1 cellular context compared by ENCODE assay signal in the genomic region with DNA sequence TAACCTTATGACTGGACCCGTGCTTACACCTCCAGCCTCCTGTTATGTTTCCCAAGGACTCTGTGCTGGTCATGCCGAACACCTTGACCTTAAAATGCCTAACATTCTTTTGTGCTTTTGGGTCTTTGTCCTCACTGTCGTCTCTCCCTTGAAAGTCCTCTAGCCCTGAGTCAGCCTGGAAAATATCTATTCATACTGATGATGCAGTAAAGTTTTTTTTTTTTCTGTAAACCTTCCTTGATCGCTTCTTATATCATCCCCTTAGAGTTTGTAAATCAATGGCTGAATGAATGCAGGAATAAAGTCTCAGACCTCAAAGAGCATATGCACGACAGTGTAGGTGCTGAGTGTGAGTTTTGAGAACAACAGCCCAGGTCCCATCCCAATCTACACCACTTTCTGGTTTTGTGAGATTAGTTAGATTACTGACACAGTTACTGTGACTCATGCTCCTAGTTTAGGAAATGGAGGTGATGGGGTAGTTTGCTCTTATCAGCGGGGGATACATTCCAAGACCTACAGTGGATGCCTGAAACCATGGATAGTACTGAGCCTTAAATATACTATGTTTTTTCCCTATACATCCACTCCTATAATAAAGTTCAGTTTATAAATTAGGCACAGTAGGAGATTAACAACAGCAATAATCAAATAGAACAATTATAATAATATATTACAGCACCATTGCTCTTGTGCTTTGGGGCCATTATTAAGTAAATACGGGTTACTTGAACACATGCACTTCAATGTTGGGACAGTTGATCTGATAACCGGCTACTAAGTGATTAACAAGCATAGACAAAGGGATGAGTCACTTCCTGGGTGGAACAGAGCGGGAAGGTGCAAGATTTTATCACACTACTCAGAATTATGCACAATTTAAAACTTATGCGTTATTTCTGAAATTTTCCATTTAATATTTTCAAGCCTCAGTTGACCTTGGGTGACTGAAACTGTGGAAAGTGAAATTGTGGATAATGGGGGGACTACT.
A peak's percentile ranks its signal among the peaks of the same experiment; 100 is the strongest.
TF ChIP-seq lines count a peak whose summit lies in the region.

No MANE protein-coding gene starts in this region.

TF ChIP-seq in K562, 482 proteins besides CTCF, POLR2A, EP300 and RAD21 (continued from another document and continues in another):
- TF ChIP-seq, protein P1, sequence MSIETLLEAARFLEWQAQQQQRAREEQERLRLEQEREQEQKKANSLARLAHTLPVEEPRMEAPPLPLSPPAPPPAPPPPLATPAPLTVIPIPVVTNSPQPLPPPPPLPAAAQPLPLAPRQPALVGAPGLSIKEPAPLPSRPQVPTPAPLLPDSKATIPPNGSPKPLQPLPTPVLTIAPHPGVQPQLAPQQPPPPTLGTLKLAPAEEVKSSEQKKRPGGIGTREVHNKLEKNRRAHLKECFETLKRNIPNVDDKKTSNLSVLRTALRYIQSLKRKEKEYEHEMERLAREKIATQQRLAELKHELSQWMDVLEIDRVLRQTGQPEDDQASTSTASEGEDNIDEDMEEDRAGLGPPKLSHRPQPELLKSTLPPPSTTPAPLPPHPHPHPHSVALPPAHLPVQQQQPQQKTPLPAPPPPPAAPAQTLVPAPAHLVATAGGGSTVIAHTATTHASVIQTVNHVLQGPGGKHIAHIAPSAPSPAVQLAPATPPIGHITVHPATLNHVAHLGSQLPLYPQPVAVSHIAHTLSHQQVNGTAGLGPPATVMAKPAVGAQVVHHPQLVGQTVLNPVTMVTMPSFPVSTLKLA (conservative IDR thresholded peaks at IDR 0.05), result peak; percentile 31 to 64; a peak in 3 of 4 replicates
- peak; percentile 9 for TF ChIP-seq ZFP36 (IDR thresholded peaks at IDR 0.05; ENCODE audit: low read depth, low read length, partially characterized antibody)
- no peak for TF ChIP-seq ZFP30 (CRISPR knock-in tag; IDR thresholded peaks at IDR 0.05; ENCODE audit: borderline replicate concordance)
- peak; percentile 67 to 97; a peak in 3 of 4 replicates for TF ChIP-seq TEAD1 (CRISPR knock-in tag; IDR thresholded peaks at IDR 0.05)
- TF ChIP-seq, protein P2, sequence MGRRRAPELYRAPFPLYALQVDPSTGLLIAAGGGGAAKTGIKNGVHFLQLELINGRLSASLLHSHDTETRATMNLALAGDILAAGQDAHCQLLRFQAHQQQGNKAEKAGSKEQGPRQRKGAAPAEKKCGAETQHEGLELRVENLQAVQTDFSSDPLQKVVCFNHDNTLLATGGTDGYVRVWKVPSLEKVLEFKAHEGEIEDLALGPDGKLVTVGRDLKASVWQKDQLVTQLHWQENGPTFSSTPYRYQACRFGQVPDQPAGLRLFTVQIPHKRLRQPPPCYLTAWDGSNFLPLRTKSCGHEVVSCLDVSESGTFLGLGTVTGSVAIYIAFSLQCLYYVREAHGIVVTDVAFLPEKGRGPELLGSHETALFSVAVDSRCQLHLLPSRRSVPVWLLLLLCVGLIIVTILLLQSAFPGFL (CRISPR knock-in tag; IDR thresholded peaks at IDR 0.05), result no peak
- TF ChIP-seq PCBP2 (IDR thresholded peaks at IDR 0.05; ENCODE audit: low read depth, low read length, poor library complexity, severe bottlenecking), result no peak
- TF ChIP-seq U2AF2 (optimal IDR thresholded peaks at IDR 0.05; ENCODE audit: low read depth, low read length), result no peak
- TF ChIP-seq SRSF1 (IDR thresholded peaks at IDR 0.05; ENCODE audit: low read depth, low read length), result no peak
- no peak for TF ChIP-seq CBX8 (IDR thresholded peaks at IDR 0.05; ENCODE audit: borderline replicate concordance, extremely low read depth, low read depth, low read length, poor library complexity, severe bottlenecking)
- no peak for TF ChIP-seq MITF (IDR thresholded peaks at IDR 0.05)
- no peak for TF ChIP-seq KDM2B (CRISPR knock-in tag; IDR thresholded peaks at IDR 0.05)
- no peak for TF ChIP-seq PCBP1 (IDR thresholded peaks at IDR 0.05; ENCODE audit: low read depth, low read length, poor library complexity, severe bottlenecking)
- TF ChIP-seq NEUROD1 (IDR thresholded peaks at IDR 0.05; ENCODE audit: borderline replicate concordance, low read depth, low read length, partially characterized antibody), result peak; percentile 42
- no peak for TF ChIP-seq MCM5 (IDR thresholded peaks at IDR 0.05; ENCODE audit: low read depth)
- peak; percentile 98 for TF ChIP-seq DPF2 (IDR thresholded peaks at IDR 0.05)
- no peak for TF ChIP-seq FIP1L1 (IDR thresholded peaks at IDR 0.05; ENCODE audit: low read depth, low read length, poor library complexity, severe bottlenecking)
- TF ChIP-seq ELF4 (CRISPR knock-in tag; IDR thresholded peaks at IDR 0.05), result no peak
- no peak for TF ChIP-seq ZNF184 (CRISPR knock-in tag; IDR thresholded peaks at IDR 0.05)
- no peak for TF ChIP-seq WHSC1 (IDR thresholded peaks at IDR 0.05; ENCODE audit: low read length)
- TF ChIP-seq ETV5 (CRISPR knock-in tag; IDR thresholded peaks at IDR 0.05; ENCODE audit: low read depth), result peak; percentile 83
- TF ChIP-seq RB1 (IDR thresholded peaks at IDR 0.05; ENCODE audit: low read depth), result no peak
- TF ChIP-seq, protein P3, sequence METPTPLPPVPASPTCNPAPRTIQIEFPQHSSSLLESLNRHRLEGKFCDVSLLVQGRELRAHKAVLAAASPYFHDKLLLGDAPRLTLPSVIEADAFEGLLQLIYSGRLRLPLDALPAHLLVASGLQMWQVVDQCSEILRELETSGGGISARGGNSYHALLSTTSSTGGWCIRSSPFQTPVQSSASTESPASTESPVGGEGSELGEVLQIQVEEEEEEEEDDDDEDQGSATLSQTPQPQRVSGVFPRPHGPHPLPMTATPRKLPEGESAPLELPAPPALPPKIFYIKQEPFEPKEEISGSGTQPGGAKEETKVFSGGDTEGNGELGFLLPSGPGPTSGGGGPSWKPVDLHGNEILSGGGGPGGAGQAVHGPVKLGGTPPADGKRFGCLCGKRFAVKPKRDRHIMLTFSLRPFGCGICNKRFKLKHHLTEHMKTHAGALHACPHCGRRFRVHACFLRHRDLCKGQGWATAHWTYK (CRISPR knock-in tag; IDR thresholded peaks at IDR 0.05), result no peak
- peak; percentile 8 to 61; a peak in 2 of 4 replicates for TF ChIP-seq TRIM24 (IDR thresholded peaks at IDR 0.05)
- TF ChIP-seq CAMTA2 (CRISPR knock-in tag; conservative IDR thresholded peaks at IDR 0.05), result no peak
- TF ChIP-seq ZNF592 (IDR thresholded peaks at IDR 0.05), result 0 out of 2 replicates have a peak, but pooled peaks have one; percentile 42
- no peak for TF ChIP-seq THRA (IDR thresholded peaks at IDR 0.05)
- TF ChIP-seq ZNF655 (CRISPR knock-in tag; IDR thresholded peaks at IDR 0.05), result no peak
- peak; percentile 89 for TF ChIP-seq MEF2A (IDR thresholded peaks at IDR 0.05; ENCODE audit: control insufficient read depth, low read depth, low read length)
- TF ChIP-seq DEAF1 (CRISPR knock-in tag; IDR thresholded peaks at IDR 0.05), result no peak
- peak; percentile 44; the same call in 1 of the 2 replicates for TF ChIP-seq MTA3 (IDR thresholded peaks at IDR 0.05; ENCODE audit: borderline replicate concordance)
- no peak for TF ChIP-seq ATF1 (CRISPR knock-in tag; IDR thresholded peaks at IDR 0.05)
- peak; percentile 69 for TF ChIP-seq ATF1 (tag; IDR thresholded peaks at IDR 0.05)
- peak; percentile 64 for TF ChIP-seq POLR2H (tag; IDR thresholded peaks at IDR 0.05; ENCODE audit: low read depth)
- TF ChIP-seq SLC30A9 (CRISPR knock-in tag; IDR thresholded peaks at IDR 0.05), result no peak
- TF ChIP-seq SIN3B (IDR thresholded peaks at IDR 0.05; ENCODE audit: low read depth), result no peak
- no peak for TF ChIP-seq ZNF212 (CRISPR knock-in tag; IDR thresholded peaks at IDR 0.05)
- TF ChIP-seq CBX2 (IDR thresholded peaks at IDR 0.05; ENCODE audit: insufficient read depth, low read length, poor library complexity, severe bottlenecking), result no peak
- TF ChIP-seq ZNF140 (CRISPR knock-in tag; IDR thresholded peaks at IDR 0.05), result no peak
- TF ChIP-seq FUS (optimal IDR thresholded peaks at IDR 0.05; ENCODE audit: low read depth, low read length), result no peak
- TF ChIP-seq NFATC3 (IDR thresholded peaks at IDR 0.05), result no peak
- TF ChIP-seq, protein P4, sequence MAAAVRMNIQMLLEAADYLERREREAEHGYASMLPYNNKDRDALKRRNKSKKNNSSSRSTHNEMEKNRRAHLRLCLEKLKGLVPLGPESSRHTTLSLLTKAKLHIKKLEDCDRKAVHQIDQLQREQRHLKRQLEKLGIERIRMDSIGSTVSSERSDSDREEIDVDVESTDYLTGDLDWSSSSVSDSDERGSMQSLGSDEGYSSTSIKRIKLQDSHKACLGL (CRISPR knock-in tag; IDR thresholded peaks at IDR 0.05; ENCODE audit: borderline replicate concordance, poor library complexity, severe bottlenecking), result no peak
- 0 out of 2 replicates have a peak, but pooled peaks have one; percentile 52 for TF ChIP-seq LEF1 (IDR thresholded peaks at IDR 0.05)
- peak; percentile 80; the same call in 1 of the 2 replicates for TF ChIP-seq NFRKB (IDR thresholded peaks at IDR 0.05; ENCODE audit: low read depth)
- TF ChIP-seq PHB2 (IDR thresholded peaks at IDR 0.05; ENCODE audit: low read depth), result no peak
- TF ChIP-seq MYC (IDR thresholded peaks at IDR 0.05; ENCODE audit: low read depth, low read length), result peak; percentile 33
- no peak for TF ChIP-seq MYC (CRISPR knock-in tag; IDR thresholded peaks at IDR 0.05; ENCODE audit: borderline replicate concordance, low read depth)
